ENCODE assay signal across 11 cellular contexts in genomic region chr18:8951491-8951890, GRCh38.
DNase-seq lines count a peak whose midpoint lies in the region; ATAC-seq lines count a peak whose summit lies in the region.
"Had no signal": no experiment of that assay in that cellular context is flagged by ENCODE, and none has a peak within 500 bp of the region (broad histone marks: within the 10 kb centered on the region; RNA-seq: fewer than 3 reads in every experiment).

No MANE protein-coding gene starts in this region.

- DNase-seq in germinal center (ENCODE audit: low spot score): peak; percentile 57
- no peak for DNase-seq in effector CD8-positive, alpha-beta T cell (lab: John Stamatoyannopoulos, UW)
- DNase-seq in G401 (ENCODE audit: low spot score): no peak
- no peak for DNase-seq in inferior parietal cortex (ENCODE audit: extremely low spot score)
- no peak for DNase-seq in NCI-H345 (lab: John Stamatoyannopoulos, UW)
- DNase-seq: heart right ventricle; stimulated activated CD4-positive, alpha-beta T cell treated with anti-CD3 and anti-CD28 coated beads, Interleukin-15, amount 100 ng/mL, for 24 hours had no signal

- ATAC-seq in GM18499 (IDR thresholded peaks at IDR 0.05; ENCODE audit: insufficient read depth, unreplicated experiment) (peak; percentile 87), GM21423 (IDR thresholded peaks at IDR 0.05; ENCODE audit: unreplicated experiment) (peak; percentile 83), HG03520 (IDR thresholded peaks at IDR 0.05; ENCODE audit: unreplicated experiment) (peak; percentile 73)
- ATAC-seq: activated T-helper 17 cell treated with anti-CD3 and anti-CD28 coated beads, Interleukin-2, amount 50 U/mL, for 72 hours; heart right ventricle had no signal

- in situ Hi-C loops in G401 (cut with HindIII; ENCODE audit: low sequenced_read_pairs): no loop called here
